Comparison of ENCODE assay signal across 8 cellular contexts in genomic region chr19:7191946-7192691, GRCh38.
A peak's percentile ranks its signal among the peaks of the same experiment; 100 is the strongest.
DNase-seq lines count a peak whose midpoint lies in the region; ATAC-seq and TF ChIP-seq lines count a peak whose summit lies in the region.
"Had no signal": no experiment of that assay in that cellular context is flagged by ENCODE, and none has a peak within 500 bp of the region (broad histone marks: within the 10 kb centered on the region; RNA-seq: fewer than 3 reads in every experiment).

No MANE protein-coding gene starts in this region.

- H3K9me3 ChIP-seq in HEK293 (ENCODE audit: control insufficient read depth, insufficient read depth, low read depth, low read length) (no peaks in the 10 kb centered on the region), T-helper 17 cell (ENCODE audit: control insufficient read depth, low read length, poor library complexity, severe bottlenecking) (no peaks in the 10 kb centered on the region), thymus (ENCODE audit: control insufficient read depth) (no peaks in the 10 kb centered on the region)

- H3K4me3 ChIP-seq in HEK293 (ENCODE audit: low read depth, low read length): no peak overlapping the region
- H3K4me3 ChIP-seq in thymus (ENCODE audit: low read length): no peak overlapping the region

- peak overlapping the region; percentile 83 for H3K4me3 Mint-ChIP-seq in T-helper 17 cell
- H3K4me3 Mint-ChIP-seq in endothelial cell (ENCODE audit: unreplicated experiment): no peak overlapping the region

- H3K36me3 ChIP-seq in HEK293 (ENCODE audit: control insufficient read depth in 2 of 2, insufficient read depth in 1 of 2, low read length in 2 of 2) (no peaks in the 10 kb centered on the region), thymus (ENCODE audit: control insufficient read depth, insufficient read depth) (no peaks in the 10 kb centered on the region)

- H3K27ac Mint-ChIP-seq in T-helper 17 cell: peak overlapping the region; percentile 80
- no peak overlapping the region for H3K27ac Mint-ChIP-seq in endothelial cell (ENCODE audit: unreplicated experiment)

- POLR2A ChIA-PET in HEK293 (lab: Yijun Ruan, JAX): no interaction called here

- H3K27ac ChIP-seq in HEK293 (ENCODE audit: extremely low read depth, low read depth, low read length) (no peak overlapping the region), thymus (ENCODE audit: low read depth) (peak overlapping the region; percentile 31)

- DNase-seq in T-helper 17 cell: peak in 2 of 3 donors; percentile 10 to 12
- DNase-seq in amniotic epithelial cell (ENCODE audit: low read depth): peak; percentile 42
- no peak for DNase-seq in NCI-H2196 treated with DMSO at 0.1 percent for 48 hours (lab: John Stamatoyannopoulos, UW; ENCODE audit: unreplicated experiment)
- DNase-seq in endothelial cell (ENCODE audit: low spot score): no peak
- DNase-seq: NCI-H345 had no signal

- TF ChIP-seq CTCF in HEK293 (tag by site-specific recombination; IDR thresholded peaks at IDR 0.05) (no peak), endothelial cell (IDR thresholded peaks at IDR 0.05; ENCODE audit: unreplicated experiment) (no peak)

- peak; percentile 80 for ATAC-seq in T-helper 17 cell
- no peak for ATAC-seq in GM21360 (IDR thresholded peaks at IDR 0.05; ENCODE audit: unreplicated experiment)

- H3K9me3 Mint-ChIP-seq in endothelial cell (ENCODE audit: unreplicated experiment): no peaks in the 10 kb centered on the region

- H3K4me1 ChIP-seq in HEK293 (ENCODE audit: control insufficient read depth, insufficient read depth, low read length): no peaks in the 10 kb centered on the region
- H3K4me1 ChIP-seq in thymus (ENCODE audit: control insufficient read depth, insufficient read depth, low read length): peaks cover 6% of the 10 kb centered on the region

- H3K4me1 Mint-ChIP-seq in T-helper 17 cell (peaks cover 19% of the 10 kb centered on the region), endothelial cell (ENCODE audit: unreplicated experiment) (peaks cover 29% of the 10 kb centered on the region)

- H3K27me3 ChIP-seq in thymus (ENCODE audit: control insufficient read depth, insufficient read depth): no peaks in the 10 kb centered on the region

- H3K27me3 Mint-ChIP-seq in T-helper 17 cell (no peaks in the 10 kb centered on the region), endothelial cell (ENCODE audit: unreplicated experiment) (peaks cover 2% of the 10 kb centered on the region)

- WGBS in thymus: 15% methylated on average over 7 of the region's 7 CpGs

- H3K36me3 Mint-ChIP-seq in T-helper 17 cell (ENCODE audit: low read depth) (no peaks in the 10 kb centered on the region), endothelial cell (ENCODE audit: low read depth, unreplicated experiment) (peaks cover 3% of the 10 kb centered on the region)

- CTCF ChIA-PET in HEK293 (lab: Yijun Ruan, JAX): no interaction called here

TF ChIP-seq in HEK293, 187 proteins besides CTCF, POLR2A, EP300 and RAD21:
- no peak for TF ChIP-seq ZNF214 (tag by site-specific recombination; IDR thresholded peaks at IDR 0.05; ENCODE audit: borderline replicate concordance)
- TF ChIP-seq ZNF23 (tag by site-specific recombination; IDR thresholded peaks at IDR 0.05; ENCODE audit: borderline replicate concordance): 0 out of 2 replicates have a peak, but pooled peaks have one; percentile 25
- 0 out of 2 replicates have a peak, but pooled peaks have one; percentile 29 for TF ChIP-seq PRDM10 (tag by site-specific recombination; IDR thresholded peaks at IDR 0.05)
- peak; percentile 97 for TF ChIP-seq ZNF366 (tag by site-specific recombination; conservative IDR thresholded peaks at IDR 0.05)
- TF ChIP-seq PRDM1 (tag by site-specific recombination; IDR thresholded peaks at IDR 0.05): peak; percentile 94
- 0 out of 2 replicates have a peak, but pooled peaks have one; percentile 12 for TF ChIP-seq ZNF266 (tag by site-specific recombination; IDR thresholded peaks at IDR 0.05; ENCODE audit: low read depth)
- TF ChIP-seq ZNF335 (tag by site-specific recombination; conservative IDR thresholded peaks at IDR 0.05): no peak
- no peak for TF ChIP-seq ZNF571 (tag by site-specific recombination; IDR thresholded peaks at IDR 0.05)
- TF ChIP-seq ZNF629 (tag by site-specific recombination; IDR thresholded peaks at IDR 0.05): no peak
- no peak for TF ChIP-seq ZBTB17 (tag by site-specific recombination; IDR thresholded peaks at IDR 0.05)
TF ChIP-seq in HEK293: peak in this region for 5.

Comparison
In these comparisons a context has a peak if more than half of its experiments do, and no peak if none do; other contexts are left out.
1. DNase-seq: peak in T-helper 17 cell (2 of 3) and amniotic epithelial cell (single experiment); none in NCI-H2196 treated with DMSO at 0.1 percent for 48 hours (single experiment) and endothelial cell (single experiment).